In genomic region chr4:5715357-5715756, GRCh38 we compare ENCODE assay signal across 1 cellular context.
TF ChIP-seq lines count a peak whose summit lies in the region.

No MANE protein-coding gene starts in this region.

TF ChIP-seq in HepG2, 621 proteins besides CTCF, POLR2A, EP300 and RAD21:
- TF ChIP-seq LCORL (IDR thresholded peaks at IDR 0.05) (no peak), LCORL (CRISPR knock-in tag; IDR thresholded peaks at IDR 0.05) (no peak), ZNF280D (CRISPR knock-in tag; IDR thresholded peaks at IDR 0.05) (peak; percentile 71; the same call in 1 of the 2 replicates)
